In genomic region chr2:218274586-218274985, GRCh38 we compare ENCODE assay signal across 9 cellular contexts. TPM values are rescaled to one million over a fixed set of nuclear protein-coding genes. Genes with fewer than 3 reads are reported as not detected.
DNase-seq lines count a peak whose midpoint lies in the region; ATAC-seq, FAIRE-seq and TF ChIP-seq lines count a peak whose summit lies in the region.
"Had no signal": no experiment of that assay in that cellular context is flagged by ENCODE, and none has a peak within 500 bp of the region (broad histone marks: within the 10 kb centered on the region; RNA-seq: fewer than 3 reads in every experiment).

No MANE protein-coding gene starts in this region.

- no peaks in the 10 kb centered on the region; a peak in 1 of 5 replicates for H3K27me3 ChIP-seq in HepG2 (ENCODE audit: control insufficient read depth in 1 of 2, insufficient read depth in 2 of 2, low read length in 2 of 2)
- H3K27me3 ChIP-seq in right lobe of liver, result no peaks in the 10 kb centered on the region
- no peaks in the 10 kb centered on the region for H3K27me3 ChIP-seq in mucosa of stomach (ENCODE audit: control insufficient read depth, insufficient read depth, low read length)
- no peaks in the 10 kb centered on the region for H3K27me3 ChIP-seq in testis

- no peak overlapping the region for H3K4me3 ChIP-seq in HepG2 (replicated peaks in 1 of 3; ENCODE audit: insufficient read depth in 1 of 3, low read depth in 2 of 3, low read length in 3 of 3)
- H3K4me3 ChIP-seq in right lobe of liver, result no peak overlapping the region
- H3K4me3 ChIP-seq in mucosa of stomach (ENCODE audit: low read length), result no peak overlapping the region
- H3K4me3 ChIP-seq in testis, result no peak overlapping the region

- H2AFZ ChIP-seq in HepG2 (ENCODE audit: low read length), result no peak overlapping the region

- TF ChIP-seq POLR2A in HepG2 (IDR thresholded peaks at IDR 0.05; ENCODE audit: insufficient read depth in 1 of 2, low read depth in 2 of 2, low read length in 2 of 2) (peak in 1 of 2 experiments; percentile 44; a peak in 1 of 4 replicates), right lobe of liver (IDR thresholded peaks at IDR 0.05) (no peak), testis (IDR thresholded peaks at IDR 0.05) (no peak)

- H3K4me1 ChIP-seq in HepG2 (ENCODE audit: insufficient read depth, low read length), result peaks cover 23% of the 10 kb centered on the region
- peaks cover 0 to 19% (median 11%) of the 10 kb centered on the region in 4 donors for H3K4me1 ChIP-seq in right lobe of liver
- H3K4me1 ChIP-seq in mucosa of stomach (ENCODE audit: control insufficient read depth, insufficient read depth, low read length), result peaks cover 58% of the 10 kb centered on the region
- H3K4me1 ChIP-seq in testis, result peaks cover 22% of the 10 kb centered on the region

- no peak overlapping the region for H3K9ac ChIP-seq in HepG2 (ENCODE audit: insufficient read depth, low read depth, low read length)
- H3K9ac ChIP-seq in mucosa of stomach (ENCODE audit: low read length), result peak overlapping the region; percentile 53

- no peak for TF ChIP-seq EP300 in HepG2 (IDR thresholded peaks at IDR 0.05; ENCODE audit: low read depth in 2 of 2, low read length in 2 of 2)
- no peak for TF ChIP-seq EP300 in HepG2 (CRISPR knock-in tag; IDR thresholded peaks at IDR 0.05; ENCODE audit: borderline replicate concordance)

- no peak overlapping the region for H3K4me2 ChIP-seq in HepG2 (ENCODE audit: low read depth, low read length)

- H3K9me3 ChIP-seq in HepG2 (ENCODE audit: low read length) (no peaks in the 10 kb centered on the region), right lobe of liver (no peaks in the 10 kb centered on the region), mucosa of stomach (ENCODE audit: control insufficient read depth, low read length) (no peaks in the 10 kb centered on the region), testis (no peaks in the 10 kb centered on the region)

- ATAC-seq in HepG2 (no peak), right lobe of liver (no peak)

- FAIRE-seq in HepG2 (lab: Jason Lieb, UNC), result no peak

- CTCF ChIA-PET in HepG2 (lab: Yijun Ruan, JAX; ENCODE audit: low intra/inter-chr PET ratio, low total read pairs), result no interaction called here

- in situ Hi-C loops in HepG2 (cut with HindIII; ENCODE audit: extremely low pct_ligation_motif_present, low pct_unique_long_range_greater_than_20kb), result loop anchor here (5.0 to 10.0 kb wide), 2 partner anchors 190 to 373 kb away; no protein-coding TSS in a partner anchor

- TF ChIP-seq RAD21 in HepG2 (CRISPR knock-in tag; IDR thresholded peaks at IDR 0.05), result no peak

- WGBS in HepG2 (ENCODE audit: low lambda C conversion rate), result 76% methylated on average over 4 of the region's 4 CpGs
- WGBS in right lobe of liver (ENCODE audit: insufficient coverage, low coverage, low lambda C conversion rate, missing lambda C conversion rate), result 83% methylated on average over 1 of the region's 4 CpGs
- WGBS in testis, 2 donors, result 69 to 71% methylated on average over 4 of the region's 4 CpGs

- DNase-seq in HepG2 (ENCODE audit: low spot score) (no peak), right lobe of liver (no peak), testis (no peak), DMS114 treated with DMSO at 0.1 percent for 48 hours (lab: John Stamatoyannopoulos, UW; ENCODE audit: unreplicated experiment) (no peak)
- no peak for DNase-seq in stimulated activated CD4-positive, alpha-beta T cell treated with anti-CD3 and anti-CD28 coated beads, Interleukin-4, amount 100 ng/mL, for 1 hour
- DNase-seq: activated CD8-positive, alpha-beta memory T cell treated with anti-CD3 and anti-CD28 coated beads for 24 hours; NCI-H1436; stimulated activated naive CD4-positive, alpha-beta T cell had no signal

- POLR2A ChIA-PET in HepG2 (lab: Yijun Ruan, JAX), result interaction anchor here (1.6 to 7.5 kb wide), 4 partner anchors 11 to 131 kb away, joined by 5 to 121 read pairs (median 59); partner anchors contain the start of genes CTDSP1 and TMBIM1

- H3K36me3 ChIP-seq in HepG2 (replicated peaks in 1 of 2; ENCODE audit: control insufficient read depth in 1 of 2, insufficient read depth in 2 of 2, low read length in 2 of 2) (peaks cover 38 to 61% of the 10 kb centered on the region in 2 experiments), right lobe of liver (peaks cover 12 to 60% (median 41%) of the 10 kb centered on the region in 4 donors), mucosa of stomach (ENCODE audit: control insufficient read depth, insufficient read depth, low read length) (peaks cover 57% of the 10 kb centered on the region), testis (ENCODE audit: low read depth, missing control alignments) (no peaks in the 10 kb centered on the region)

- intact Hi-C loops in HepG2 (cut with micrococcal nuclease; ENCODE audit: unreplicated experiment) (loop anchor here (5.0 kb wide), 2 partner anchors 57 to 87 kb away; partner anchors contain the start of gene ARPC2), right lobe of liver (cut with DNase I) (no loop called here), testis (cut with DNase I; ENCODE audit: low total_unique reads) (no loop called here)

- H4K20me1 ChIP-seq in HepG2 (ENCODE audit: insufficient read depth, low read length), result no peaks in the 10 kb centered on the region; the same call in 1 of the 2 replicates

- TF ChIP-seq CTCF in HepG2 (CRISPR knock-in tag; IDR thresholded peaks at IDR 0.05), result no peak
- no peak for TF ChIP-seq CTCF in right lobe of liver (IDR thresholded peaks at IDR 0.05)
- no peak for TF ChIP-seq CTCF in testis (IDR thresholded peaks at IDR 0.05)

- TSS peak; percentile 46 for BruUV-seq in HepG2 (replicated peaks; lab: Mats Ljungman, UMichigan)

- no peak overlapping the region for H3K27ac ChIP-seq in HepG2 (ENCODE audit: extremely low read length, insufficient read depth, low read length)
- H3K27ac ChIP-seq in right lobe of liver, result no peak overlapping the region
- H3K27ac ChIP-seq in testis, result no peak overlapping the region

- peaks cover 15% of the 10 kb centered on the region for H3K79me2 ChIP-seq in HepG2 (ENCODE audit: insufficient read depth, low read length)

RNA-seq across cellular contexts. Expression of gene PNKD, which starts 4.3 kb away (rescaled TPM):
- total RNA-seq in HepG2 (2016; rRNA removed; fragmentation: Illumina TruSeq; extraction: Trizol), result 50.0 and 55.9 TPM in 2 replicates
- total RNA-seq in HepG2 (2016; cell fraction: cytosol; rRNA removed; fragmentation: Illumina TruSeq; extraction: Trizol; ENCODE audit: low read depth), result 21.6 and 27.3 TPM in 2 replicates
- 48.3 and 59.8 TPM in 2 replicates for total RNA-seq in HepG2 (2016; cell fraction: insoluble cytoplasmic fraction; rRNA removed; fragmentation: Illumina TruSeq; extraction: Trizol)
- total RNA-seq in HepG2 (2016; cell fraction: membrane; rRNA removed; fragmentation: Illumina TruSeq; extraction: Trizol), result 30.6 and 30.7 TPM in 2 replicates
- total RNA-seq in HepG2 (2016; cell fraction: nucleus; rRNA removed; fragmentation: Illumina TruSeq; extraction: Trizol), result 34.2 and 39.5 TPM in 2 replicates
- 78.0 and 80.4 TPM in 2 replicates for polyA plus RNA-seq in HepG2 (2011; rRNA removed)
- 48.4 and 76.6 TPM in 2 replicates for polyA plus RNA-seq in HepG2 (2011; cell fraction: cytosol; rRNA removed)
- 76.3 and 77.5 TPM in 2 replicates for polyA plus RNA-seq in HepG2 (2011; cell fraction: nucleus; rRNA removed)
- 59.5 and 60.9 TPM in 2 replicates for polyA plus RNA-seq in HepG2 (2012)
- 24.9 and 29.3 TPM in 2 replicates for polyA plus RNA-seq in HepG2 (2016; cell fraction: cytosol; fragmentation: Illumina TruSeq; extraction: Trizol; ENCODE audit: low read depth)
- 58.0 and 59.1 TPM in 2 replicates for polyA plus RNA-seq in HepG2 (2016; cell fraction: insoluble cytoplasmic fraction; fragmentation: Illumina TruSeq; extraction: Trizol; ENCODE audit: low read depth)
- 31.6 and 35.4 TPM in 2 replicates for polyA plus RNA-seq in HepG2 (2016; cell fraction: membrane; fragmentation: Illumina TruSeq; extraction: Trizol; ENCODE audit: low read depth)
- polyA plus RNA-seq in HepG2 (2016; cell fraction: nucleus; fragmentation: Illumina TruSeq; extraction: Trizol; ENCODE audit: insufficient read depth, low read depth), result 73.5 and 80.9 TPM in 2 replicates
- polyA minus RNA-seq in HepG2 (2011; rRNA and poly(A)+ RNA removed; ENCODE audit: low replicate concordance), result 33.3 and 44.2 TPM in 2 replicates
- polyA minus RNA-seq in HepG2 (2011; cell fraction: cytosol; rRNA and poly(A)+ RNA removed), result 15.5 and 20.7 TPM in 2 replicates
- polyA minus RNA-seq in HepG2 (2011; cell fraction: nucleus; rRNA and poly(A)+ RNA removed), result 9.7 and 10.9 TPM in 2 replicates
- 100 to 1,000 TPM in 4 of 6 experiments, 10 to 100 TPM in 2; 78.5 to 137 (median 115) TPM for total RNA-seq in right lobe of liver
- total RNA-seq in testis, result 10 to 100 TPM; 79.3 to 84.2 TPM
- polyA plus RNA-seq in testis (ENCODE audit: insufficient read depth, low read depth, low replicate concordance), result 90.7 TPM

RNA-seq across cellular contexts. Expression of gene AAMP, which starts 4.6 kb away (rescaled TPM):
- total RNA-seq in HepG2 (2016; rRNA removed; fragmentation: Illumina TruSeq; extraction: Trizol) (186 and 241 TPM in 2 replicates), right lobe of liver (10 to 100 TPM; 40.0 to 99.5 (median 45.2) TPM), testis (100 to 1,000 TPM; 154 to 177 TPM)
- 26.6 and 29.2 TPM in 2 replicates for total RNA-seq in HepG2 (2016; cell fraction: cytosol; rRNA removed; fragmentation: Illumina TruSeq; extraction: Trizol; ENCODE audit: low read depth)
- total RNA-seq in HepG2 (2016; cell fraction: insoluble cytoplasmic fraction; rRNA removed; fragmentation: Illumina TruSeq; extraction: Trizol), result 202 and 247 TPM in 2 replicates
- 56.8 and 59.3 TPM in 2 replicates for total RNA-seq in HepG2 (2016; cell fraction: membrane; rRNA removed; fragmentation: Illumina TruSeq; extraction: Trizol)
- 85.4 and 91.7 TPM in 2 replicates for total RNA-seq in HepG2 (2016; cell fraction: nucleus; rRNA removed; fragmentation: Illumina TruSeq; extraction: Trizol)
- polyA plus RNA-seq in HepG2 (2011; rRNA removed) (110 and 119 TPM in 2 replicates), testis (ENCODE audit: insufficient read depth, low read depth, low replicate concordance) (112 TPM)
- 138 and 202 TPM in 2 replicates for polyA plus RNA-seq in HepG2 (2011; cell fraction: cytosol; rRNA removed)
- polyA plus RNA-seq in HepG2 (2011; cell fraction: nucleus; rRNA removed), result 161 and 181 TPM in 2 replicates
- polyA plus RNA-seq in HepG2 (2012), result 99.2 and 104 TPM in 2 replicates
- 13.9 and 16.0 TPM in 2 replicates for polyA plus RNA-seq in HepG2 (2016; cell fraction: cytosol; fragmentation: Illumina TruSeq; extraction: Trizol; ENCODE audit: low read depth)
- 224 and 231 TPM in 2 replicates for polyA plus RNA-seq in HepG2 (2016; cell fraction: insoluble cytoplasmic fraction; fragmentation: Illumina TruSeq; extraction: Trizol; ENCODE audit: low read depth)
- 30.9 and 33.2 TPM in 2 replicates for polyA plus RNA-seq in HepG2 (2016; cell fraction: membrane; fragmentation: Illumina TruSeq; extraction: Trizol; ENCODE audit: low read depth)
- 127 and 131 TPM in 2 replicates for polyA plus RNA-seq in HepG2 (2016; cell fraction: nucleus; fragmentation: Illumina TruSeq; extraction: Trizol; ENCODE audit: insufficient read depth, low read depth)
- polyA minus RNA-seq in HepG2 (2011; rRNA and poly(A)+ RNA removed; ENCODE audit: low replicate concordance), result 41.5 and 143 TPM in 2 replicates
- polyA minus RNA-seq in HepG2 (2011; cell fraction: cytosol; rRNA and poly(A)+ RNA removed), result 58.2 and 63.3 TPM in 2 replicates
- polyA minus RNA-seq in HepG2 (2011; cell fraction: nucleus; rRNA and poly(A)+ RNA removed), result 39.9 and 43.6 TPM in 2 replicates

RNA-seq across cellular contexts. Expression of gene GPBAR1, which starts 13.8 kb away (rescaled TPM):
- total RNA-seq in HepG2 (2016; rRNA removed; fragmentation: Illumina TruSeq; extraction: Trizol), result 0.09 TPM in 1 of 2 replicates, not detected in the other
- total RNA-seq in HepG2 (2016; cell fraction: cytosol; rRNA removed; fragmentation: Illumina TruSeq; extraction: Trizol; ENCODE audit: low read depth), result not detected in 2 replicates
- total RNA-seq in HepG2 (2016; cell fraction: insoluble cytoplasmic fraction; rRNA removed; fragmentation: Illumina TruSeq; extraction: Trizol), result 0.15 TPM in 1 of 2 replicates, not detected in the other
- 0.17 TPM in 1 of 2 replicates, not detected in the other for total RNA-seq in HepG2 (2016; cell fraction: membrane; rRNA removed; fragmentation: Illumina TruSeq; extraction: Trizol)
- 0.25 and 0.38 TPM in 2 replicates for total RNA-seq in HepG2 (2016; cell fraction: nucleus; rRNA removed; fragmentation: Illumina TruSeq; extraction: Trizol)
- 0.05 and 0.09 TPM in 2 replicates for polyA plus RNA-seq in HepG2 (2011; rRNA removed)
- polyA plus RNA-seq in HepG2 (2011; cell fraction: cytosol; rRNA removed), result 0.05 and 0.12 TPM in 2 replicates
- polyA plus RNA-seq in HepG2 (2011; cell fraction: nucleus; rRNA removed), result 0.45 and 0.68 TPM in 2 replicates
- polyA plus RNA-seq in HepG2 (2012), result 0.09 and 0.11 TPM in 2 replicates
- polyA plus RNA-seq in HepG2 (2016; cell fraction: cytosol; fragmentation: Illumina TruSeq; extraction: Trizol; ENCODE audit: low read depth), result 0.08 and 0.22 TPM in 2 replicates
- 0.16 TPM in 1 of 2 replicates, not detected in the other for polyA plus RNA-seq in HepG2 (2016; cell fraction: insoluble cytoplasmic fraction; fragmentation: Illumina TruSeq; extraction: Trizol; ENCODE audit: low read depth)
- 0.22 and 0.27 TPM in 2 replicates for polyA plus RNA-seq in HepG2 (2016; cell fraction: membrane; fragmentation: Illumina TruSeq; extraction: Trizol; ENCODE audit: low read depth)
- polyA plus RNA-seq in HepG2 (2016; cell fraction: nucleus; fragmentation: Illumina TruSeq; extraction: Trizol; ENCODE audit: insufficient read depth, low read depth), result not detected in 2 replicates
- polyA minus RNA-seq in HepG2 (2011; rRNA and poly(A)+ RNA removed; ENCODE audit: low replicate concordance), result 0.12 and 1.2 TPM in 2 replicates
- polyA minus RNA-seq in HepG2 (2011; cell fraction: cytosol; rRNA and poly(A)+ RNA removed), result not detected in 2 replicates
- 1.2 and 1.5 TPM in 2 replicates for polyA minus RNA-seq in HepG2 (2011; cell fraction: nucleus; rRNA and poly(A)+ RNA removed)
- total RNA-seq in right lobe of liver, result 1 to 10 TPM in 2 of 6 experiments, under 1 TPM in 4; 0.56 to 3.2 (median 0.94) TPM
- total RNA-seq in testis, result 1 to 10 TPM; 1.5 to 1.8 TPM
- polyA plus RNA-seq in testis (ENCODE audit: insufficient read depth, low read depth, low replicate concordance), result 3.4 TPM

RNA-seq across cellular contexts. Expression of gene TMBIM1, which starts 17.7 kb away (rescaled TPM):
- total RNA-seq in HepG2 (2016; rRNA removed; fragmentation: Illumina TruSeq; extraction: Trizol) (69.7 and 139 TPM in 2 replicates), right lobe of liver (100 to 1,000 TPM; 101 to 160 (median 126) TPM), testis (10 to 100 TPM; 59.9 to 81.0 TPM)
- total RNA-seq in HepG2 (2016; cell fraction: cytosol; rRNA removed; fragmentation: Illumina TruSeq; extraction: Trizol; ENCODE audit: low read depth), result 37.2 and 38.6 TPM in 2 replicates
- total RNA-seq in HepG2 (2016; cell fraction: insoluble cytoplasmic fraction; rRNA removed; fragmentation: Illumina TruSeq; extraction: Trizol), result 57.8 and 142 TPM in 2 replicates
- total RNA-seq in HepG2 (2016; cell fraction: membrane; rRNA removed; fragmentation: Illumina TruSeq; extraction: Trizol), result 88.3 and 90.4 TPM in 2 replicates
- total RNA-seq in HepG2 (2016; cell fraction: nucleus; rRNA removed; fragmentation: Illumina TruSeq; extraction: Trizol), result 108 and 128 TPM in 2 replicates
- polyA plus RNA-seq in HepG2 (2011; rRNA removed) (127 and 181 TPM in 2 replicates), testis (ENCODE audit: insufficient read depth, low read depth, low replicate concordance) (77.6 TPM)
- polyA plus RNA-seq in HepG2 (2011; cell fraction: cytosol; rRNA removed), result 146 and 187 TPM in 2 replicates
- 207 and 243 TPM in 2 replicates for polyA plus RNA-seq in HepG2 (2011; cell fraction: nucleus; rRNA removed)
- polyA plus RNA-seq in HepG2 (2012), result 254 and 390 TPM in 2 replicates
- polyA plus RNA-seq in HepG2 (2016; cell fraction: cytosol; fragmentation: Illumina TruSeq; extraction: Trizol; ENCODE audit: low read depth), result 33.9 and 35.7 TPM in 2 replicates
- polyA plus RNA-seq in HepG2 (2016; cell fraction: insoluble cytoplasmic fraction; fragmentation: Illumina TruSeq; extraction: Trizol; ENCODE audit: low read depth), result 56.2 and 61.3 TPM in 2 replicates
- polyA plus RNA-seq in HepG2 (2016; cell fraction: membrane; fragmentation: Illumina TruSeq; extraction: Trizol; ENCODE audit: low read depth), result 62.1 and 66.4 TPM in 2 replicates
- 152 and 156 TPM in 2 replicates for polyA plus RNA-seq in HepG2 (2016; cell fraction: nucleus; fragmentation: Illumina TruSeq; extraction: Trizol; ENCODE audit: insufficient read depth, low read depth)
- polyA minus RNA-seq in HepG2 (2011; rRNA and poly(A)+ RNA removed; ENCODE audit: low replicate concordance), result 19.4 and 315 TPM in 2 replicates
- 88.2 and 133 TPM in 2 replicates for polyA minus RNA-seq in HepG2 (2011; cell fraction: cytosol; rRNA and poly(A)+ RNA removed)
- 37.2 and 64.6 TPM in 2 replicates for polyA minus RNA-seq in HepG2 (2011; cell fraction: nucleus; rRNA and poly(A)+ RNA removed)

RNA-seq across cellular contexts. Expression of gene ARPC2, which starts 57.6 kb away (rescaled TPM):
- total RNA-seq in HepG2 (2016; rRNA removed; fragmentation: Illumina TruSeq; extraction: Trizol), result 168 and 201 TPM in 2 replicates
- 312 and 330 TPM in 2 replicates for total RNA-seq in HepG2 (2016; cell fraction: cytosol; rRNA removed; fragmentation: Illumina TruSeq; extraction: Trizol; ENCODE audit: low read depth)
- 163 and 189 TPM in 2 replicates for total RNA-seq in HepG2 (2016; cell fraction: insoluble cytoplasmic fraction; rRNA removed; fragmentation: Illumina TruSeq; extraction: Trizol)
- total RNA-seq in HepG2 (2016; cell fraction: membrane; rRNA removed; fragmentation: Illumina TruSeq; extraction: Trizol), result 389 and 391 TPM in 2 replicates
- 103 and 109 TPM in 2 replicates for total RNA-seq in HepG2 (2016; cell fraction: nucleus; rRNA removed; fragmentation: Illumina TruSeq; extraction: Trizol)
- 257 and 303 TPM in 2 replicates for polyA plus RNA-seq in HepG2 (2011; rRNA removed)
- polyA plus RNA-seq in HepG2 (2011; cell fraction: cytosol; rRNA removed), result 184 and 199 TPM in 2 replicates
- polyA plus RNA-seq in HepG2 (2011; cell fraction: nucleus; rRNA removed), result 103 and 125 TPM in 2 replicates
- 165 and 176 TPM in 2 replicates for polyA plus RNA-seq in HepG2 (2012)
- polyA plus RNA-seq in HepG2 (2016; cell fraction: cytosol; fragmentation: Illumina TruSeq; extraction: Trizol; ENCODE audit: low read depth), result 614 and 653 TPM in 2 replicates
- polyA plus RNA-seq in HepG2 (2016; cell fraction: insoluble cytoplasmic fraction; fragmentation: Illumina TruSeq; extraction: Trizol; ENCODE audit: low read depth), result 342 and 343 TPM in 2 replicates
- polyA plus RNA-seq in HepG2 (2016; cell fraction: membrane; fragmentation: Illumina TruSeq; extraction: Trizol; ENCODE audit: low read depth), result 586 and 613 TPM in 2 replicates
- polyA plus RNA-seq in HepG2 (2016; cell fraction: nucleus; fragmentation: Illumina TruSeq; extraction: Trizol; ENCODE audit: insufficient read depth, low read depth), result 218 and 223 TPM in 2 replicates
- 153 and 196 TPM in 2 replicates for polyA minus RNA-seq in HepG2 (2011; rRNA and poly(A)+ RNA removed; ENCODE audit: low replicate concordance)
- polyA minus RNA-seq in HepG2 (2011; cell fraction: cytosol; rRNA and poly(A)+ RNA removed), result 74.9 and 88.0 TPM in 2 replicates
- polyA minus RNA-seq in HepG2 (2011; cell fraction: nucleus; rRNA and poly(A)+ RNA removed), result 166 and 173 TPM in 2 replicates
- total RNA-seq in right lobe of liver, result 100 to 1,000 TPM in 1 of 6 experiments, 10 to 100 TPM in 5; 54.9 to 110 (median 78.1) TPM
- total RNA-seq in testis, result 100 to 1,000 TPM; 255 to 271 TPM
- polyA plus RNA-seq in testis (ENCODE audit: insufficient read depth, low read depth, low replicate concordance), result 338 TPM
